23 cellular contexts compared by ENCODE assay signal in the genomic region with DNA sequence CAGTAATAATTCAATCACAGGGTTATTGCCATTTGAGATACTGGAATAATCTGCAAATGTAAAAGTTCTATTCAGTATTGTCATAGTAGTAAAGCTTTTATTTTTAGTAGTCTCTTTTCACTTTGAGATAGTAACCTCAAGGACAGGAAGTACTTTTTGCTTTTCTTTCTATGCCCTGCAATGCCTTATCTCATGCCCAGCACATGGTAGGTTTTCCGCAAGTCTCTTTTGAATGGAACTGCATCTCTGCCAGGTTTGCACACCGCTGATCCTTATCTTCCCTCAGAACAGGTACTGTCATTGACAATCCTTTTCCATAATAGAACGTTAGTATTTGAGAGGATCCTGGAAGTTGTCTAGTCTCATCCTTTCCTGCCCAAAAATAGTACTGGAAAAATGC.
DNase-seq lines count a peak whose midpoint lies in the region; ATAC-seq and TF ChIP-seq lines count a peak whose summit lies in the region.
"Had no signal": no experiment of that assay in that cellular context is flagged by ENCODE, and none has a peak within 500 bp of the region (broad histone marks: within the 10 kb centered on the region; RNA-seq: fewer than 3 reads in every experiment).

No MANE protein-coding gene starts in this region.

- H3K9me3 Mint-ChIP-seq in T-cell, result no peaks in the 10 kb centered on the region
- H3K9me3 Mint-ChIP-seq: activated naive CD8-positive, alpha-beta T cell treated with anti-CD3 and anti-CD28 coated beads, Interleukin-2, amount 50 U/mL, for 24 hours; CD4-positive, alpha-beta memory T cell; naive thymus-derived CD8-positive, alpha-beta T cell; stimulated activated effector memory CD8-positive, alpha-beta T cell treated with anti-CD3 and anti-CD28 coated beads, Interleukin-12 subunit alpha, Interleukin-12 subunit beta, amount 100 ng/mL, for 72 hours had no signal

- DNase-seq in UCSD-AML1 (lab: John Stamatoyannopoulos, UW; ENCODE audit: unreplicated experiment), result peak; percentile 5
- no peak for DNase-seq in esophagus muscularis mucosa (ENCODE audit: extremely low spot score)
- DNase-seq in suprapubic skin (ENCODE audit: low spot score in 2 of 2), result no peak
- no peak for DNase-seq in T-helper 17 cell
- DNase-seq in NCI-H2196 treated with DMSO at 0.1 percent for 48 hours (lab: John Stamatoyannopoulos, UW; ENCODE audit: unreplicated experiment), result no peak
- no peak for DNase-seq in NCI-H2227 (lab: John Stamatoyannopoulos, UW; ENCODE audit: unreplicated experiment)
- DNase-seq in T-cell, result no peak
- DNase-seq: activated CD8-positive, alpha-beta memory T cell treated with anti-CD3 and anti-CD28 coated beads, Interleukin-2, amount 50 U/mL, for 48 hours; activated effector memory CD4-positive, alpha-beta T cell treated with Interleukin-2 at 50 U/mL for 16 hours; activated naive CD8-positive, alpha-beta T cell treated with anti-CD3 and anti-CD28 coated beads, Interleukin-2, amount 50 U/mL, for 24 hours; brain microvascular endothelial cell; CD4-positive, alpha-beta memory T cell; HCEC 1CT; islet precursor cell; NCI-H524 treated with DMSO at 0.1 percent for 48 hours; pancreas; right lobe of liver; tibial artery had no signal

- POLR2A ChIA-PET in T-cell (lab: Charles Lee), result no interaction called here

- TF ChIP-seq POLR2A in esophagus muscularis mucosa (IDR thresholded peaks at IDR 0.05; ENCODE audit: low read depth) (no peak), suprapubic skin (IDR thresholded peaks at IDR 0.05) (no peak)

- TF ChIP-seq CTCF in esophagus muscularis mucosa (IDR thresholded peaks at IDR 0.05) (no peak), suprapubic skin (IDR thresholded peaks at IDR 0.05) (no peak)

- H3K4me3 Mint-ChIP-seq in T-helper 17 cell (no peak overlapping the region), T-cell (no peak overlapping the region)
- H3K4me3 Mint-ChIP-seq: activated naive CD8-positive, alpha-beta T cell treated with anti-CD3 and anti-CD28 coated beads, Interleukin-2, amount 50 U/mL, for 24 hours; CD4-positive, alpha-beta memory T cell; naive thymus-derived CD8-positive, alpha-beta T cell; stimulated activated effector memory CD8-positive, alpha-beta T cell treated with anti-CD3 and anti-CD28 coated beads, Interleukin-12 subunit alpha, Interleukin-12 subunit beta, amount 100 ng/mL, for 72 hours had no signal

- no peaks in the 10 kb centered on the region for H3K36me3 ChIP-seq in esophagus muscularis mucosa
- no peaks in the 10 kb centered on the region for H3K36me3 ChIP-seq in suprapubic skin
- H3K36me3 ChIP-seq: brain microvascular endothelial cell, pancreas, right lobe of liver, tibial artery had no signal

- intact Hi-C loops in esophagus muscularis mucosa (cut with DNase I), result no loop called here

- H3K27ac ChIP-seq in esophagus muscularis mucosa (replicated peaks in 1 of 4) (peak overlapping the region; percentile 3 to 64 (median 16)), suprapubic skin (peak overlapping the region; percentile 52)
- H3K27ac ChIP-seq: brain microvascular endothelial cell, coronary artery, right lobe of liver, VCaP had no signal

- no peaks in the 10 kb centered on the region for H3K27me3 ChIP-seq in esophagus muscularis mucosa
- no peaks in the 10 kb centered on the region for H3K27me3 ChIP-seq in suprapubic skin
- H3K27me3 ChIP-seq: brain microvascular endothelial cell, pancreas, right lobe of liver, tibial artery had no signal

- H3K27me3 Mint-ChIP-seq in T-helper 17 cell, result peaks cover 5% of the 10 kb centered on the region
- H3K27me3 Mint-ChIP-seq in T-cell, result peaks cover 0 to 4% of the 10 kb centered on the region in 2 donors
- H3K27me3 Mint-ChIP-seq: activated naive CD8-positive, alpha-beta T cell treated with anti-CD3 and anti-CD28 coated beads, Interleukin-2, amount 50 U/mL, for 24 hours had no signal

- CTCF ChIA-PET in T-cell (lab: Charles Lee), result no interaction called here

- TF ChIP-seq EP300 in esophagus muscularis mucosa (IDR thresholded peaks at IDR 0.05), result no peak
- no peak for TF ChIP-seq EP300 in suprapubic skin (IDR thresholded peaks at IDR 0.05)

- H3K36me3 Mint-ChIP-seq in T-helper 17 cell (ENCODE audit: low read depth), result no peaks in the 10 kb centered on the region
- H3K36me3 Mint-ChIP-seq in T-cell, result no peaks in the 10 kb centered on the region
- H3K36me3 Mint-ChIP-seq: CD4-positive, alpha-beta memory T cell; naive thymus-derived CD8-positive, alpha-beta T cell; stimulated activated effector memory CD8-positive, alpha-beta T cell treated with anti-CD3 and anti-CD28 coated beads, Interleukin-12 subunit alpha, Interleukin-12 subunit beta, amount 100 ng/mL, for 72 hours had no signal

- H3K4me1 ChIP-seq in esophagus muscularis mucosa (peaks cover 13 to 45% (median 37%) of the 10 kb centered on the region in 4 donors), suprapubic skin (peaks cover 82% of the 10 kb centered on the region)

- H3K27ac Mint-ChIP-seq in T-helper 17 cell (no peak overlapping the region), T-cell (no peak overlapping the region)
- H3K27ac Mint-ChIP-seq: activated naive CD8-positive, alpha-beta T cell treated with anti-CD3 and anti-CD28 coated beads, Interleukin-2, amount 50 U/mL, for 24 hours; CD4-positive, alpha-beta memory T cell; stimulated activated effector memory CD8-positive, alpha-beta T cell treated with anti-CD3 and anti-CD28 coated beads, Interleukin-12 subunit alpha, Interleukin-12 subunit beta, amount 100 ng/mL, for 72 hours had no signal

- WGBS in esophagus muscularis mucosa, result 71% methylated on average over 3 of the region's 3 CpGs
- 28% methylated on average over 3 of the region's 3 CpGs for WGBS in suprapubic skin

- no peaks in the 10 kb centered on the region for H3K9me3 ChIP-seq in esophagus muscularis mucosa
- H3K9me3 ChIP-seq in suprapubic skin, result no peaks in the 10 kb centered on the region
- no peaks in the 10 kb centered on the region for H3K9me3 ChIP-seq in T-helper 17 cell (ENCODE audit: control insufficient read depth, low read length, poor library complexity, severe bottlenecking)
- H3K9me3 ChIP-seq: pancreas, right lobe of liver, tibial artery had no signal

- peak; percentile 48 for ATAC-seq in HG02610 (IDR thresholded peaks at IDR 0.05; ENCODE audit: unreplicated experiment)
- no peak for ATAC-seq in T-helper 17 cell
- ATAC-seq in T-cell (replicated peaks in 1 of 4), result no peak
- ATAC-seq: activated naive CD8-positive, alpha-beta T cell treated with anti-CD3 and anti-CD28 coated beads, Interleukin-2, amount 50 U/mL, for 24 hours; naive thymus-derived CD8-positive, alpha-beta T cell; right lobe of liver; stimulated activated effector memory CD8-positive, alpha-beta T cell treated with anti-CD3 and anti-CD28 coated beads, Interleukin-12 subunit alpha, Interleukin-12 subunit beta, amount 100 ng/mL, for 72 hours had no signal

- no peak overlapping the region for H3K4me3 ChIP-seq in esophagus muscularis mucosa
- H3K4me3 ChIP-seq in suprapubic skin, result no peak overlapping the region
- H3K4me3 ChIP-seq: coronary artery, pancreas, right lobe of liver, tibial artery had no signal

- H3K4me1 Mint-ChIP-seq in T-helper 17 cell (peaks cover 4% of the 10 kb centered on the region), T-cell (peaks cover 10 to 11% (median 11%) of the 10 kb centered on the region in 3 donors)
- H3K4me1 Mint-ChIP-seq: stimulated activated effector memory CD8-positive, alpha-beta T cell treated with anti-CD3 and anti-CD28 coated beads, Interleukin-12 subunit alpha, Interleukin-12 subunit beta, amount 100 ng/mL, for 72 hours had no signal
